In genomic region chr20:40160151-40160550, GRCh38 we compare ENCODE assay signal across 9 cellular contexts.
DNase-seq lines count a peak whose midpoint lies in the region; ATAC-seq, FAIRE-seq and TF ChIP-seq lines count a peak whose summit lies in the region.
"Had no signal": no experiment of that assay in that cellular context is flagged by ENCODE, and none has a peak within 500 bp of the region (broad histone marks: within the 10 kb centered on the region; RNA-seq: fewer than 3 reads in every experiment).

No MANE protein-coding gene starts in this region.

- TF ChIP-seq CTCF in OCI-LY3 (IDR thresholded peaks at IDR 0.05; ENCODE audit: low read depth, low read length): peak; percentile 97
- TF ChIP-seq CTCF in HepG2 (CRISPR knock-in tag; IDR thresholded peaks at IDR 0.05): peak; percentile 73

- H4K20me1 ChIP-seq in OCI-LY3 (ENCODE audit: insufficient read depth, low read length) (no peaks in the 10 kb centered on the region), HepG2 (ENCODE audit: insufficient read depth, low read length) (no peaks in the 10 kb centered on the region)

- intact Hi-C loops in HepG2 (cut with micrococcal nuclease; ENCODE audit: unreplicated experiment): loop anchor here (1.0 to 5.0 kb wide), 3 partner anchors 91 to 802 kb away; no protein-coding TSS in a partner anchor

- ATAC-seq in HG03442 (IDR thresholded peaks at IDR 0.05; ENCODE audit: unreplicated experiment) (peak; percentile 37), HepG2 (peak; percentile 99), HG03439 (IDR thresholded peaks at IDR 0.05; ENCODE audit: unreplicated experiment) (no peak)

- TF ChIP-seq EP300 in HepG2 (IDR thresholded peaks at IDR 0.05; ENCODE audit: low read depth in 2 of 2, low read length in 2 of 2) (no peak), HepG2 (CRISPR knock-in tag; IDR thresholded peaks at IDR 0.05; ENCODE audit: borderline replicate concordance) (no peak)

- no TSS peak for BruUV-seq in HepG2 (replicated peaks; lab: Mats Ljungman, UMichigan)

- peak overlapping the region; percentile 54 for H3K4me2 ChIP-seq in OCI-LY3 (ENCODE audit: low read length)
- H3K4me2 ChIP-seq in HepG2 (ENCODE audit: low read depth, low read length): no peak overlapping the region

- H3K27me3 ChIP-seq in OCI-LY3 (ENCODE audit: low read depth, low read length): no peaks in the 10 kb centered on the region
- no peaks in the 10 kb centered on the region for H3K27me3 ChIP-seq in HepG2 (ENCODE audit: control insufficient read depth in 1 of 2, insufficient read depth in 2 of 2, low read length in 2 of 2)

- H3K4me3 ChIP-seq in OCI-LY3 (ENCODE audit: low read length): peak overlapping the region; percentile 54
- no peak overlapping the region for H3K4me3 ChIP-seq in HepG2 (replicated peaks in 1 of 3; ENCODE audit: insufficient read depth in 1 of 3, low read depth in 2 of 3, low read length in 3 of 3)

- peak; percentile 42 for FAIRE-seq in HepG2 (lab: Jason Lieb, UNC)
- FAIRE-seq in urothelium cell line (lab: Jason Lieb, UNC): no peak
- FAIRE-seq: A204.1 had no signal

- H3K9ac ChIP-seq in OCI-LY3 (ENCODE audit: low read length) (no peak overlapping the region; the same call in 1 of the 2 replicates), HepG2 (ENCODE audit: insufficient read depth, low read depth, low read length) (no peak overlapping the region)

- H3K79me2 ChIP-seq in OCI-LY3 (ENCODE audit: low read length) (no peaks in the 10 kb centered on the region), HepG2 (ENCODE audit: insufficient read depth, low read length) (no peaks in the 10 kb centered on the region)

- POLR2A ChIA-PET in HepG2 (lab: Yijun Ruan, JAX): no interaction called here

- H3K4me1 ChIP-seq in OCI-LY3 (ENCODE audit: low read length): peaks cover 34% of the 10 kb centered on the region
- H3K4me1 ChIP-seq in HepG2 (ENCODE audit: insufficient read depth, low read length): no peaks in the 10 kb centered on the region

- CTCF ChIA-PET in HepG2 (lab: Yijun Ruan, JAX; ENCODE audit: low intra/inter-chr PET ratio, low total read pairs): interaction anchor here (0.8 to 1.6 kb wide), 3 partner anchors 91 to 530 kb away, joined by 3 to 5 read pairs (median 4); no protein-coding TSS in a partner anchor

- H3K27ac ChIP-seq in OCI-LY3 (ENCODE audit: low read length) (no peak overlapping the region), HepG2 (ENCODE audit: extremely low read length, insufficient read depth, low read length) (no peak overlapping the region)

- H3K36me3 ChIP-seq in OCI-LY3 (replicated peaks; ENCODE audit: low read depth, low read length): no peaks in the 10 kb centered on the region
- no peaks in the 10 kb centered on the region for H3K36me3 ChIP-seq in HepG2 (replicated peaks in 1 of 2; ENCODE audit: control insufficient read depth in 1 of 2, insufficient read depth in 2 of 2, low read length in 2 of 2)

- H2AFZ ChIP-seq in OCI-LY3 (ENCODE audit: low read depth, low read length) (peak overlapping the region; percentile 88), HepG2 (ENCODE audit: low read length) (no peak overlapping the region)

- no peak for TF ChIP-seq RAD21 in HepG2 (CRISPR knock-in tag; IDR thresholded peaks at IDR 0.05)

- WGBS in HepG2 (ENCODE audit: low lambda C conversion rate): 25% methylated on average over 7 of the region's 7 CpGs

- no peak for TF ChIP-seq POLR2A in HepG2 (IDR thresholded peaks at IDR 0.05; ENCODE audit: insufficient read depth in 1 of 2, low read depth in 2 of 2, low read length in 2 of 2)

- in situ Hi-C loops in HepG2 (cut with HindIII; ENCODE audit: extremely low pct_ligation_motif_present, low pct_unique_long_range_greater_than_20kb): no loop called here

- DNase-seq in DMS 273 (lab: John Stamatoyannopoulos, UW; ENCODE audit: unreplicated experiment): peak; percentile 75
- no peak for DNase-seq in DMS 273 treated with DMSO at 0.1 percent for 48 hours (lab: John Stamatoyannopoulos, UW)
- DNase-seq in cerebellar cortex (ENCODE audit: low spot score): peak; percentile 6
- DNase-seq in HepG2 (ENCODE audit: low spot score): peak; percentile 60
- DNase-seq in urothelium cell line (ENCODE audit: low spot score): peak; percentile 56

- H3K9me3 ChIP-seq in OCI-LY3 (ENCODE audit: insufficient read depth, low read length) (no peaks in the 10 kb centered on the region), HepG2 (ENCODE audit: low read length) (no peaks in the 10 kb centered on the region)

TF ChIP-seq in HepG2, 621 proteins besides CTCF, POLR2A, EP300 and RAD21 (continues in another document):
- TF ChIP-seq DNMT1 (CRISPR knock-in tag; IDR thresholded peaks at IDR 0.05): no peak
- TF ChIP-seq NR2F6 (IDR thresholded peaks at IDR 0.05): no peak
- TF ChIP-seq NR2F6 (CRISPR knock-in tag; IDR thresholded peaks at IDR 0.05): no peak
- no peak for TF ChIP-seq GLI4 (CRISPR knock-in tag; IDR thresholded peaks at IDR 0.05; ENCODE audit: borderline replicate concordance)
- TF ChIP-seq SP1 (IDR thresholded peaks at IDR 0.05): no peak
- no peak for TF ChIP-seq SP1 (CRISPR knock-in tag; IDR thresholded peaks at IDR 0.05)
- no peak for TF ChIP-seq MYC (CRISPR knock-in tag; IDR thresholded peaks at IDR 0.05; ENCODE audit: borderline replicate concordance)
- TF ChIP-seq BRD4 (CRISPR knock-in tag; IDR thresholded peaks at IDR 0.05): no peak
- TF ChIP-seq MBD4 (IDR thresholded peaks at IDR 0.05; ENCODE audit: borderline replicate concordance, low read length): no peak
- TF ChIP-seq KDM6A (CRISPR knock-in tag; IDR thresholded peaks at IDR 0.05; ENCODE audit: low read depth): no peak
- TF ChIP-seq BCL6 (CRISPR knock-in tag; IDR thresholded peaks at IDR 0.05): no peak
- no peak for TF ChIP-seq HMGA1 (CRISPR knock-in tag; conservative IDR thresholded peaks at IDR 0.05)
- TF ChIP-seq HBP1 (CRISPR knock-in tag; IDR thresholded peaks at IDR 0.05; ENCODE audit: low read depth): no peak
- no peak for TF ChIP-seq PBX3 (CRISPR knock-in tag; IDR thresholded peaks at IDR 0.05; ENCODE audit: borderline replicate concordance)
- TF ChIP-seq CENPX (CRISPR knock-in tag; IDR thresholded peaks at IDR 0.05): no peak
- TF ChIP-seq XRCC5 (optimal IDR thresholded peaks at IDR 0.05; ENCODE audit: low read length): peak; percentile 44
- TF ChIP-seq IKZF1 (IDR thresholded peaks at IDR 0.05): no peak
- no peak for TF ChIP-seq SMARCE1 (IDR thresholded peaks at IDR 0.05; ENCODE audit: borderline replicate concordance)
- no peak for TF ChIP-seq ZNF225 (CRISPR knock-in tag; IDR thresholded peaks at IDR 0.05)
- TF ChIP-seq MED13 (CRISPR knock-in tag; IDR thresholded peaks at IDR 0.05): no peak
- TF ChIP-seq ZNF552 (CRISPR knock-in tag; IDR thresholded peaks at IDR 0.05; ENCODE audit: borderline replicate concordance): no peak
- TF ChIP-seq ZNF766 (CRISPR knock-in tag; IDR thresholded peaks at IDR 0.05; ENCODE audit: borderline replicate concordance): no peak
- peak; percentile 65 for TF ChIP-seq STAG1 (CRISPR knock-in tag; IDR thresholded peaks at IDR 0.05)
- no peak for TF ChIP-seq ZNF737 (CRISPR knock-in tag; IDR thresholded peaks at IDR 0.05; ENCODE audit: borderline replicate concordance)
- TF ChIP-seq ZNF841 (CRISPR knock-in tag; IDR thresholded peaks at IDR 0.05; ENCODE audit: borderline replicate concordance): no peak
- no peak for TF ChIP-seq ZNF282 (IDR thresholded peaks at IDR 0.05; ENCODE audit: partially characterized antibody)
- no peak for TF ChIP-seq ZNF777 (CRISPR knock-in tag; IDR thresholded peaks at IDR 0.05)
- peak; percentile 68 for TF ChIP-seq ZMYM4 (CRISPR knock-in tag; IDR thresholded peaks at IDR 0.05)
- TF ChIP-seq ZNF574 (CRISPR knock-in tag; IDR thresholded peaks at IDR 0.05): peak; percentile 99
